ENCODE assay signal across 10 cellular contexts in genomic region chr1:209095627-209096595, GRCh38.
DNase-seq lines count a peak whose midpoint lies in the region; ATAC-seq and TF ChIP-seq lines count a peak whose summit lies in the region.
"Had no signal": no experiment of that assay in that cellular context is flagged by ENCODE, and none has a peak within 500 bp of the region (broad histone marks: within the 10 kb centered on the region; RNA-seq: fewer than 3 reads in every experiment).

No MANE protein-coding gene starts in this region.

- H3K27ac ChIP-seq in esophagus squamous epithelium (no peak overlapping the region), esophagus muscularis mucosa (replicated peaks in 1 of 4) (no peak overlapping the region)
- H3K27ac ChIP-seq: neutrophil had no signal

- no peaks in the 10 kb centered on the region for H3K36me3 ChIP-seq in esophagus squamous epithelium
- H3K36me3 ChIP-seq in esophagus muscularis mucosa = no peaks in the 10 kb centered on the region
- H3K36me3 ChIP-seq: neutrophil had no signal

- no peaks in the 10 kb centered on the region for H3K27me3 ChIP-seq in esophagus squamous epithelium
- no peaks in the 10 kb centered on the region for H3K27me3 ChIP-seq in esophagus muscularis mucosa
- H3K27me3 ChIP-seq: neutrophil had no signal

- peak; percentile 42 for ATAC-seq in GM18498 (IDR thresholded peaks at IDR 0.05; ENCODE audit: unreplicated experiment)
- peak; percentile 68 for ATAC-seq in HG03108 (IDR thresholded peaks at IDR 0.05; ENCODE audit: unreplicated experiment)
- peak; percentile 96 for ATAC-seq in omental fat pad (ENCODE audit: low FRiP score)
- ATAC-seq: T-helper 17 cell had no signal

- no peaks in the 10 kb centered on the region for H3K9me3 ChIP-seq in esophagus squamous epithelium
- no peaks in the 10 kb centered on the region for H3K9me3 ChIP-seq in esophagus muscularis mucosa
- H3K9me3 ChIP-seq: neutrophil had no signal

- no peak for TF ChIP-seq CTCF in omental fat pad (IDR thresholded peaks at IDR 0.05)
- no peak for TF ChIP-seq CTCF in esophagus squamous epithelium (IDR thresholded peaks at IDR 0.05)
- TF ChIP-seq CTCF in esophagus muscularis mucosa (IDR thresholded peaks at IDR 0.05) = no peak

- H3K4me1 ChIP-seq in esophagus squamous epithelium = peaks cover 0 to 9% (median 0%) of the 10 kb centered on the region in 3 donors
- H3K4me1 ChIP-seq in esophagus muscularis mucosa = no peaks in the 10 kb centered on the region

- intact Hi-C loops in esophagus squamous epithelium (cut with DNase I) (no loop called here), esophagus muscularis mucosa (cut with DNase I) (no loop called here)

- WGBS in esophagus squamous epithelium, 2 donors = 62 to 68% methylated on average over 9 of the region's 9 CpGs
- 69% methylated on average over 9 of the region's 9 CpGs for WGBS in esophagus muscularis mucosa

- no peak for TF ChIP-seq EP300 in esophagus muscularis mucosa (IDR thresholded peaks at IDR 0.05)

- TF ChIP-seq POLR2A in esophagus squamous epithelium (IDR thresholded peaks at IDR 0.05) (no peak), esophagus muscularis mucosa (IDR thresholded peaks at IDR 0.05; ENCODE audit: low read depth) (no peak)

- H3K4me3 ChIP-seq in esophagus squamous epithelium (no peak overlapping the region), esophagus muscularis mucosa (no peak overlapping the region)

- DNase-seq in amniotic stem cell (lab: John Stamatoyannopoulos, UW) = peak; percentile 24
- DNase-seq in omental fat pad (ENCODE audit: low spot score) = no peak
- DNase-seq in activated gamma-delta T cell (lab: John Stamatoyannopoulos, UW) = no peak
- no peak for DNase-seq in esophagus squamous epithelium (lab: John Stamatoyannopoulos, UW)
- DNase-seq in DMS79 treated with DMSO at 0.1 percent for 48 hours (lab: John Stamatoyannopoulos, UW) = no peak
- DNase-seq in esophagus muscularis mucosa (ENCODE audit: extremely low spot score) = no peak
- DNase-seq: T-helper 17 cell had no signal

Comparison
In these comparisons a context has a peak if more than half of its experiments do, and no peak if none do; other contexts are left out.
1. ATAC-seq: peak in every context shown above with its lines; median percentile 96 in omental fat pad; 68 in HG03108; 42 in GM18498.